ENCODE assay signal across 8 cellular contexts in the genomic region with DNA sequence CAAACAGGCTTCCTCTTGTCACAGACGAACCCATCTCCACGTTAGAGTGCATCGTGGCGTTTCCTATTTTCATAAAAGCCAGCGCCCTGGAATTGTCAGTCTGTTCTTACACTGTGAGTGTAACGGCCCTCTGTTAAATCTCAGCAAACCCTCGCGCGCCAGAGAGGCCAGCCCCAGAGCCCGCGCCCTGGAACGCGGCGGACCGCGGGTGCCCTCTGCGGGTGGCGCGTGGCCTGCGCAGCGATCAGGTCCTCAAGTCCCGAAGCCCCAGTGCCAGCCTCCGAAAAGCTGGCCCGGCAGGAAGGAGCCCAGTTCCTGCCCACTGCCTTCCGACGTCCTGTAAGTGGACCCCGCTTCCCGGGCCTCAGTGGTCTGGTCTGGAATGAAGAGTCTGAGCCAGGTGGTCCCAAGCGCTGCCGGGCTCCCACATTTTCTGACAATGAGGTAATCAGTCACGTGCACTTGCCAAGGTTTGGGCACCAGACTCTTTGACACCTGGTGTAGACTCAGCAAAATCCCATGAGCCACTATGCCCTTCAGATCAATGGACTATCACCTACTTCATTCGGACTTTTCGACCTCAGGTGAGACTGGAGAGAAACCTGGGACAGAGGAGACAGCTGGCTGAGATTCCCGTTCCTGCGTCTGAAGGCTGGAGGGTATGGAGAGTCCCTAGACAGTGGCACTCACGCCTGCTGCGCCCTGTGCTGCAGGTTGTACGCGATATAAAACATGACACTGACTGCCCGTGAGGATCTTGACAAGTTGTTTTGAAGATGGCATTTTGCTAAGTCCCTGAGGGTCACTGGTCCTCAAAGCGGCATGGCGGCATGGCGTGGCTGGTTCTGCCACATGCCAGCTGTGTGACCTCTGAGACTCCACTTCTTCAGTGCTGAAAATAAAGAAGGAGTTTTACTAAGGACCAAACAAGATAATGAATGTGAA.
DNase-seq lines count a peak whose midpoint lies in the region; ATAC-seq, FAIRE-seq and TF ChIP-seq lines count a peak whose summit lies in the region.

No MANE protein-coding gene starts in this region.

- peaks cover 5% of the 10 kb centered on the region for H3K4me1 Mint-ChIP-seq in activated T-helper 2 cell treated with anti-CD3 and anti-CD28 coated beads, Interferon-gamma antibody, Interleukin-2, Interleukin-4, amounts not matched to agents 10 μg/mL and 5 μg/mL and 100 μg/mL, durations not matched to agents 14 hours and 24 hours and 36 hours (ENCODE audit: low read depth)
- H3K4me1 Mint-ChIP-seq in neural crest cell: peaks cover 8% of the 10 kb centered on the region

- intact Hi-C loops in activated T-helper 2 cell treated with anti-CD3 and anti-CD28 coated beads, Interferon-gamma antibody, Interleukin-2, Interleukin-4, amounts not matched to agents 10 μg/mL and 5 μg/mL and 100 μg/mL, durations not matched to agents 14 hours and 24 hours and 36 hours (cut with micrococcal nuclease): loop anchor here (1.0 to 10.0 kb wide), 3 partner anchors 261 to 482 kb away; no protein-coding TSS in a partner anchor

- no peaks in the 10 kb centered on the region for H3K36me3 ChIP-seq in stomach smooth muscle (ENCODE audit: control insufficient read depth in 2 of 2, insufficient read depth in 2 of 2, low read length in 2 of 2)

- H3K4me3 Mint-ChIP-seq in activated T-helper 2 cell treated with anti-CD3 and anti-CD28 coated beads, Interferon-gamma antibody, Interleukin-2, Interleukin-4, amounts not matched to agents 10 μg/mL and 5 μg/mL and 100 μg/mL, durations not matched to agents 14 hours and 24 hours and 36 hours (ENCODE audit: low read depth): peak overlapping the region; percentile 86
- H3K4me3 Mint-ChIP-seq in neural crest cell: peak overlapping the region; percentile 91

- peak; percentile 78 for ATAC-seq in GM21367 (IDR thresholded peaks at IDR 0.05; ENCODE audit: unreplicated experiment)

- H3K36me3 Mint-ChIP-seq in activated T-helper 2 cell treated with anti-CD3 and anti-CD28 coated beads, Interferon-gamma antibody, Interleukin-2, Interleukin-4, amounts not matched to agents 10 μg/mL and 5 μg/mL and 100 μg/mL, durations not matched to agents 14 hours and 24 hours and 36 hours (ENCODE audit: low read depth): no peaks in the 10 kb centered on the region
- H3K36me3 Mint-ChIP-seq in neural crest cell (ENCODE audit: low read depth): no peaks in the 10 kb centered on the region

- DNase-seq in D721Med (ENCODE audit: insufficient read length, low spot score) (peak; percentile 44), HT1080 (ENCODE audit: low read depth) (peak; percentile 79), RCC 7860 (ENCODE audit: low spot score) (peak; percentile 60), fibroblast of villous mesenchyme (ENCODE audit: low read depth) (peak; percentile 79), neural crest cell (ENCODE audit: low read depth, low spot score) (peak; percentile 77)
- DNase-seq in activated T-helper 2 cell treated with anti-CD3 and anti-CD28 coated beads, Interferon-gamma antibody, Interleukin-2, Interleukin-4, amounts not matched to agents 10 μg/mL and 5 μg/mL and 100 μg/mL, durations not matched to agents 14 hours and 24 hours and 36 hours (ENCODE audit: low spot score): peak; percentile 57

- H3K9ac ChIP-seq in stomach smooth muscle (ENCODE audit: low read length in 2 of 2): peak overlapping the region; percentile 56 to 64

- peaks cover 43% of the 10 kb centered on the region for H3K27me3 Mint-ChIP-seq in activated T-helper 2 cell treated with anti-CD3 and anti-CD28 coated beads, Interferon-gamma antibody, Interleukin-2, Interleukin-4, amounts not matched to agents 10 μg/mL and 5 μg/mL and 100 μg/mL, durations not matched to agents 14 hours and 24 hours and 36 hours (ENCODE audit: low read depth)
- H3K27me3 Mint-ChIP-seq in neural crest cell (ENCODE audit: low read depth): peaks cover 47% of the 10 kb centered on the region

- TF ChIP-seq CTCF in D721Med (IDR thresholded peaks at IDR 0.05; ENCODE audit: insufficient read depth, missing control alignments) (peak; percentile 60), fibroblast of villous mesenchyme (IDR thresholded peaks at IDR 0.05; ENCODE audit: insufficient read depth, low read depth, low read length) (peak; percentile 95), neural crest cell (conservative IDR thresholded peaks at IDR 0.05) (peak; percentile 80)

- no peaks in the 10 kb centered on the region for H3K9me3 Mint-ChIP-seq in activated T-helper 2 cell treated with anti-CD3 and anti-CD28 coated beads, Interferon-gamma antibody, Interleukin-2, Interleukin-4, amounts not matched to agents 10 μg/mL and 5 μg/mL and 100 μg/mL, durations not matched to agents 14 hours and 24 hours and 36 hours
- H3K9me3 Mint-ChIP-seq in neural crest cell: no peaks in the 10 kb centered on the region

- no peaks in the 10 kb centered on the region for H3K9me3 ChIP-seq in stomach smooth muscle (ENCODE audit: control insufficient read depth in 2 of 2, low read length in 2 of 2)

- no peak overlapping the region for H3K27ac Mint-ChIP-seq in activated T-helper 2 cell treated with anti-CD3 and anti-CD28 coated beads, Interferon-gamma antibody, Interleukin-2, Interleukin-4, amounts not matched to agents 10 μg/mL and 5 μg/mL and 100 μg/mL, durations not matched to agents 14 hours and 24 hours and 36 hours
- peak overlapping the region; percentile 98 for H3K27ac Mint-ChIP-seq in neural crest cell (ENCODE audit: unreplicated experiment)

- peaks cover 3 to 6% of the 10 kb centered on the region in 2 donors for H3K27me3 ChIP-seq in stomach smooth muscle (ENCODE audit: control insufficient read depth in 1 of 2, insufficient read depth in 2 of 2, low read length in 2 of 2)

- FAIRE-seq in D721Med (lab: Jason Lieb, UNC) (no peak), RCC 7860 (lab: Jason Lieb, UNC) (no peak)

- H3K27ac ChIP-seq in stomach smooth muscle (ENCODE audit: low read length): peak overlapping the region; percentile 11

- peaks cover 10% of the 10 kb centered on the region for H3K4me1 ChIP-seq in stomach smooth muscle (ENCODE audit: control insufficient read depth, insufficient read depth, low read length)

- H3K4me3 ChIP-seq in fibroblast of villous mesenchyme (ENCODE audit: low read depth, low read length): peak overlapping the region; percentile 55
- H3K4me3 ChIP-seq in stomach smooth muscle (ENCODE audit: low read length in 2 of 2): peak overlapping the region; percentile 75 to 81

Comparison
In these comparisons a context has a peak if more than half of its experiments do, and no peak if none do; other contexts are left out.
1. Peak in every context shown above with its lines: DNase-seq, ATAC-seq, H3K4me3 ChIP-seq and H3K27ac ChIP-seq.